In genomic region chr12:12474931-12475485, GRCh38 we compare ENCODE assay signal across 8 cellular contexts.
DNase-seq lines count a peak whose midpoint lies in the region; ATAC-seq, FAIRE-seq and TF ChIP-seq lines count a peak whose summit lies in the region.

No MANE protein-coding gene starts in this region.

- H3K9me3 ChIP-seq in duodenal mucosa (ENCODE audit: control insufficient read depth in 1 of 2, low read length in 2 of 2): no peaks in the 10 kb centered on the region
- H3K9me3 ChIP-seq in aorta (ENCODE audit: control insufficient read depth, low read length): no peaks in the 10 kb centered on the region

- TF ChIP-seq CTCF in D721Med (IDR thresholded peaks at IDR 0.05; ENCODE audit: insufficient read depth, missing control alignments): no peak

- H3K4me3 ChIP-seq in duodenal mucosa (ENCODE audit: low read depth in 1 of 2, low read length in 2 of 2) (no peak overlapping the region), aorta (ENCODE audit: low read length in 2 of 2) (no peak overlapping the region)

- no peaks in the 10 kb centered on the region for H3K27me3 ChIP-seq in duodenal mucosa (ENCODE audit: control insufficient read depth in 1 of 2, insufficient read depth in 2 of 2, low read length in 2 of 2)
- H3K27me3 ChIP-seq in aorta (ENCODE audit: control insufficient read depth in 1 of 2, insufficient read depth in 2 of 2, low read length in 1 of 2): no peaks in the 10 kb centered on the region

- intact Hi-C loops in aorta (cut with DNase I): no loop called here

- peak overlapping the region; percentile 26 for H3K27ac Mint-ChIP-seq in stimulated activated naive B cell treated with anti-CD40 and anti-IgM and Interleukin-4, amounts not matched to agents 10 μg/mL and 1 μg/mL and 100 μg/mL, for 72 hours

- peak overlapping the region in 1 of 2 donors; percentile 20 for H3K9ac ChIP-seq in duodenal mucosa (ENCODE audit: low read depth in 1 of 2, low read length in 2 of 2)

- 88 to 91% methylated on average over 12 of the region's 12 CpGs for WGBS in aorta, 2 donors

- H3K36me3 ChIP-seq in duodenal mucosa (ENCODE audit: control insufficient read depth in 1 of 2, insufficient read depth in 2 of 2, low read length in 2 of 2) (peaks cover 21 to 53% of the 10 kb centered on the region in 2 donors), aorta (ENCODE audit: control insufficient read depth in 1 of 2, insufficient read depth in 2 of 2, low read length in 1 of 2) (peaks cover 0 to 5% of the 10 kb centered on the region in 2 donors)

- H3K4me1 ChIP-seq in duodenal mucosa (ENCODE audit: control insufficient read depth in 1 of 2, insufficient read depth in 2 of 2, low read length in 2 of 2) (no peaks in the 10 kb centered on the region), aorta (ENCODE audit: control insufficient read depth in 1 of 2, insufficient read depth in 2 of 2, low read length in 2 of 2) (no peaks in the 10 kb centered on the region)

- peak overlapping the region; percentile 53 for H3K27ac ChIP-seq in duodenal mucosa (ENCODE audit: low read depth, low read length)
- no peak overlapping the region for H3K27ac ChIP-seq in aorta (ENCODE audit: low read depth in 1 of 2, low read length in 2 of 2)

- FAIRE-seq in D721Med (lab: Jason Lieb, UNC): no peak

- no peak overlapping the region for H3K4me3 Mint-ChIP-seq in stimulated activated naive B cell treated with anti-CD40 and anti-IgM and Interleukin-4, amounts not matched to agents 10 μg/mL and 1 μg/mL and 100 μg/mL, for 72 hours

- peaks cover 8 to 15% of the 10 kb centered on the region in 2 donors for H3K4me1 Mint-ChIP-seq in stimulated activated naive B cell treated with anti-CD40 and anti-IgM and Interleukin-4, amounts not matched to agents 10 μg/mL and 1 μg/mL and 100 μg/mL, for 72 hours

- peaks cover 27 to 56% of the 10 kb centered on the region in 2 donors for H3K36me3 Mint-ChIP-seq in stimulated activated naive B cell treated with anti-CD40 and anti-IgM and Interleukin-4, amounts not matched to agents 10 μg/mL and 1 μg/mL and 100 μg/mL, for 72 hours

- DNase-seq in T-helper 2 cell: peak in 4 of 5 experiments; percentile 22 to 96 (median 54)
- no peak for DNase-seq in stimulated activated naive B cell treated with anti-CD40 and anti-IgM and Interleukin-4, amounts not matched to agents 10 μg/mL and 1 μg/mL and 100 μg/mL, for 72 hours
- DNase-seq in D721Med (ENCODE audit: insufficient read length, low spot score): no peak
- DNase-seq in D341Med (ENCODE audit: low spot score): no peak
- DNase-seq in aorta: no peak

- no peaks in the 10 kb centered on the region for H3K27me3 Mint-ChIP-seq in stimulated activated naive B cell treated with anti-CD40 and anti-IgM and Interleukin-4, amounts not matched to agents 10 μg/mL and 1 μg/mL and 100 μg/mL, for 72 hours

- H3K9me3 Mint-ChIP-seq in stimulated activated naive B cell treated with anti-CD40 and anti-IgM and Interleukin-4, amounts not matched to agents 10 μg/mL and 1 μg/mL and 100 μg/mL, for 72 hours: no peaks in the 10 kb centered on the region

- peak; percentile 94 for ATAC-seq in GM18858 (IDR thresholded peaks at IDR 0.05; ENCODE audit: unreplicated experiment)
- peak; percentile 88 for ATAC-seq in HG02571 (IDR thresholded peaks at IDR 0.05; ENCODE audit: unreplicated experiment)
- peak; percentile 45 to 78 for ATAC-seq in stimulated activated naive B cell treated with anti-CD40 and anti-IgM and Interleukin-4, amounts not matched to agents 10 μg/mL and 1 μg/mL and 100 μg/mL, for 72 hours (replicated peaks)
- no peak for ATAC-seq in aorta (ENCODE audit: low FRiP score)

Comparison
In these comparisons a context has a peak if more than half of its experiments do, and no peak if none do; other contexts are left out.
1. DNase-seq: peak in T-helper 2 cell (4 of 5); none in stimulated activated naive B cell treated with anti-CD40 and anti-IgM and Interleukin-4, amounts not matched to agents 10 μg/mL and 1 μg/mL and 100 μg/mL, for 72 hours (single experiment), D721Med (single experiment), D341Med (single experiment) and aorta (0 of 2).